13 cellular contexts compared by ENCODE assay signal in the genomic region with DNA sequence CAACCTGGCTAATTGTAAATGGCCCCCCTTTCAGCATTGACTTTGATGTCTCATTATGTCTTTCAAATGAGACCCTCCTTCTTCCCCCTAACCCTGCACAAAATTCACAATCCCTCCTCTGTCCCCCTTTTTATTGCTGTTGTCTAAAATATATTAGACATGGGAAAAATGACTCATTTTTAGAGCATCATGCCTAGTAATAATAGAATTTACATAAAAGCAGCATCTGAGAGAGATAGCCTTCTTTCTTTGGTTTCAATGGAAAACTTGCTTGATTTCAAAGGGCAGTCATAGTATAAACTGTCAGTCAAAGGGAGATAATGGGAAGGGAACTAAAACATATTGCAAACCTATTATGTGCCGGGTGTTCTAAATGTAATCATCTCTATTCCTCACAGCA. TPM values are rescaled to one million over a fixed set of nuclear protein-coding genes. Genes with fewer than 3 reads are reported as not detected.
"Had no signal": no experiment of that assay in that cellular context is flagged by ENCODE, and none has a peak within 500 bp of the region (broad histone marks: within the 10 kb centered on the region; RNA-seq: fewer than 3 reads in every experiment).

No MANE protein-coding gene starts in this region.

- H3K4me1 Mint-ChIP-seq: activated naive CD4-positive, alpha-beta T cell treated with anti-CD3 and anti-CD28 coated beads, Interleukin-2, amount 50 U/mL, for 24 hours; memory B cell; stimulated activated memory B cell treated with anti-CD40 and anti-IgM and Interleukin-4, amounts not matched to agents 10 μg/mL and 1 μg/mL and 100 μg/mL, for 72 hours had no signal

- H3K9me3 Mint-ChIP-seq: activated CD4-positive, alpha-beta T cell treated with anti-CD3 and anti-CD28 coated beads, Interleukin-2, amount 10 ng/mL, durations not matched to agents 7 days and 5 days; activated naive CD4-positive, alpha-beta T cell treated with anti-CD3 and anti-CD28 coated beads, Interleukin-2, amount 50 U/mL, for 24 hours had no signal

- H3K9me3 ChIP-seq: esophagus muscularis mucosa, heart right ventricle, ovary, tibial nerve had no signal

- H3K4me3 Mint-ChIP-seq: activated CD4-positive, alpha-beta T cell treated with anti-CD3 and anti-CD28 coated beads, Interleukin-2, amount 10 ng/mL, durations not matched to agents 7 days and 5 days; activated naive CD4-positive, alpha-beta T cell treated with anti-CD3 and anti-CD28 coated beads, Interleukin-2, amount 50 U/mL, for 24 hours; memory B cell; nephron progenitor cell; stimulated activated memory B cell treated with anti-CD40 and anti-IgM and Interleukin-4, amounts not matched to agents 10 μg/mL and 1 μg/mL and 100 μg/mL, for 72 hours had no signal

- H3K27ac ChIP-seq: esophagus muscularis mucosa, heart right ventricle, ovary, tibial nerve had no signal

- H3K27me3 ChIP-seq: dorsolateral prefrontal cortex, esophagus muscularis mucosa, ovary, tibial nerve had no signal

- H3K4me3 ChIP-seq: dorsolateral prefrontal cortex, esophagus muscularis mucosa, heart right ventricle, ovary, tibial nerve had no signal

- H3K27me3 Mint-ChIP-seq: activated CD4-positive, alpha-beta T cell treated with anti-CD3 and anti-CD28 coated beads, Interleukin-2, amount 10 ng/mL, durations not matched to agents 7 days and 5 days; stimulated activated memory B cell treated with anti-CD40 and anti-IgM and Interleukin-4, amounts not matched to agents 10 μg/mL and 1 μg/mL and 100 μg/mL, for 72 hours had no signal

- H3K36me3 Mint-ChIP-seq: activated naive CD4-positive, alpha-beta T cell treated with anti-CD3 and anti-CD28 coated beads, Interleukin-2, amount 50 U/mL, for 24 hours; memory B cell; stimulated activated memory B cell treated with anti-CD40 and anti-IgM and Interleukin-4, amounts not matched to agents 10 μg/mL and 1 μg/mL and 100 μg/mL, for 72 hours had no signal

- H3K27ac Mint-ChIP-seq: activated CD4-positive, alpha-beta T cell treated with anti-CD3 and anti-CD28 coated beads, Interleukin-2, amount 10 ng/mL, durations not matched to agents 7 days and 5 days; activated naive CD4-positive, alpha-beta T cell treated with anti-CD3 and anti-CD28 coated beads, Interleukin-2, amount 50 U/mL, for 24 hours; memory B cell; stimulated activated memory B cell treated with anti-CD40 and anti-IgM and Interleukin-4, amounts not matched to agents 10 μg/mL and 1 μg/mL and 100 μg/mL, for 72 hours had no signal

- H3K36me3 ChIP-seq: esophagus muscularis mucosa, heart right ventricle, ovary, tibial nerve had no signal

- DNase-seq: activated CD4-positive, alpha-beta T cell treated with anti-CD3 and anti-CD28 coated beads, Interleukin-2, amount 10 ng/mL, durations not matched to agents 7 days and 5 days; activated CD4-positive, CD25-positive, alpha-beta regulatory T cell; activated CD8-positive, alpha-beta memory T cell treated with anti-CD3 and anti-CD28 coated beads for 24 hours; dorsolateral prefrontal cortex; heart right ventricle; nephron progenitor cell; ovary had no signal

RNA-seq across cellular contexts. Expression of gene GREM1, which starts 34.6 kb away (rescaled TPM):
- total RNA-seq: activated CD4-positive, alpha-beta T cell treated with anti-CD3 and anti-CD28 coated beads, Interleukin-2, amount 10 ng/mL, durations not matched to agents 7 days and 5 days; T-helper 2 cell treated with Interferon-gamma antibody and Interleukin-4, amounts not matched to agents 100 ng/mL and 5 ng/mL, for 36 hours had no signal
